7 cellular contexts compared by ENCODE assay signal in genomic region chr11:125423247-125423849, GRCh38.
DNase-seq lines count a peak whose midpoint lies in the region; ATAC-seq, FAIRE-seq and TF ChIP-seq lines count a peak whose summit lies in the region.

No MANE protein-coding gene starts in this region.

- H4K20me1 ChIP-seq in GM23248 (ENCODE audit: insufficient read depth) = no peaks in the 10 kb centered on the region

- H3K9me2 ChIP-seq in GM23248 (ENCODE audit: insufficient read depth) = no peaks in the 10 kb centered on the region

- H3K27ac ChIP-seq in GM23248 = no peak overlapping the region

- FAIRE-seq in D721Med (lab: Jason Lieb, UNC) = no peak
- FAIRE-seq in GM19239 (lab: Jason Lieb, UNC) = no peak

- WGBS in GM23248 (ENCODE audit: low coverage in 1 of 2, low lambda C conversion rate in 2 of 2, missing lambda C conversion rate in 2 of 2), 2 experiments = 47 to 52% methylated on average over 9 of the region's 9 CpGs

- H3K79me2 ChIP-seq in GM23248 (ENCODE audit: insufficient read depth) = no peaks in the 10 kb centered on the region

- no peak overlapping the region for H3K9ac ChIP-seq in GM23248

- no peaks in the 10 kb centered on the region for H3F3A ChIP-seq in GM23248 (ENCODE audit: insufficient read depth)

- in situ Hi-C loops in GM23248 (cut with MboI) = loop anchor here (25.0 kb wide), 1 partner anchor 461 kb away; the partner anchor contains the start of gene CCDC15

- TF ChIP-seq CTCF in D721Med (IDR thresholded peaks at IDR 0.05; ENCODE audit: insufficient read depth, missing control alignments) (peak; percentile 28), kidney epithelial cell (IDR thresholded peaks at IDR 0.05; ENCODE audit: insufficient read depth, low read length, poor library complexity, severe bottlenecking) (peak; percentile 60)

- no peak for ATAC-seq in GM18861 (IDR thresholded peaks at IDR 0.05; ENCODE audit: unreplicated experiment)

- H2AFZ ChIP-seq in GM23248 = no peak overlapping the region

- no peaks in the 10 kb centered on the region for H3K36me3 ChIP-seq in kidney epithelial cell (ENCODE audit: control insufficient read depth, insufficient read depth, low read length)
- no peaks in the 10 kb centered on the region for H3K36me3 ChIP-seq in GM23248 (ENCODE audit: low read depth)

- H3K4me2 ChIP-seq in GM23248 (ENCODE audit: unreplicated experiment) = no peak overlapping the region

- DNase-seq in D721Med (ENCODE audit: insufficient read length, low spot score) (no peak), GM19239 (ENCODE audit: insufficient read length, low spot score) (peak; percentile 17), SW480 (ENCODE audit: low spot score) (peak; percentile 35), kidney epithelial cell (ENCODE audit: low read depth) (no peak), NCI-H774 (lab: John Stamatoyannopoulos, UW) (no peak), GM23248 (no peak)

- no peaks in the 10 kb centered on the region for H3K4me1 ChIP-seq in GM23248 (ENCODE audit: insufficient read depth)

- H3K27me3 ChIP-seq in kidney epithelial cell (ENCODE audit: control insufficient read depth, insufficient read depth, low read length) = peaks cover 8% of the 10 kb centered on the region
- peaks cover 38% of the 10 kb centered on the region for H3K27me3 ChIP-seq in GM23248 (replicated peaks; ENCODE audit: insufficient read depth)

- H3K4me3 ChIP-seq in kidney epithelial cell (ENCODE audit: low read depth, low read length) (no peak overlapping the region), GM23248 (no peak overlapping the region)

- no peaks in the 10 kb centered on the region for H3K9me3 ChIP-seq in GM23248 (ENCODE audit: low read depth)

Comparison
In these comparisons a context has a peak if more than half of its experiments do, and no peak if none do; other contexts are left out.
1. DNase-seq: peak in GM19239 (single experiment) and SW480 (single experiment); none in D721Med (single experiment), kidney epithelial cell (single experiment), NCI-H774 (single experiment) and GM23248 (single experiment).